In genomic region chr19:30620354-30620753, GRCh38 we compare ENCODE assay signal across 8 cellular contexts.
"Had no signal": no experiment of that assay in that cellular context is flagged by ENCODE, and none has a peak within 500 bp of the region (broad histone marks: within the 10 kb centered on the region; RNA-seq: fewer than 3 reads in every experiment).

No MANE protein-coding gene starts in this region.

- DNase-seq: GDM1, GF-D8 had no signal

- FAIRE-seq: G401.6, GM12878, GM12891, GM12892, GM18507, GM19239 had no signal

- ATAC-seq: GM12878 had no signal

- H3K4me3 ChIP-seq: GM12878 had no signal
